Comparison of ENCODE assay signal across 5 cellular contexts in genomic region chr7:119065966-119066365, GRCh38.
"Had no signal": no experiment of that assay in that cellular context is flagged by ENCODE, and none has a peak within 500 bp of the region (broad histone marks: within the 10 kb centered on the region; RNA-seq: fewer than 3 reads in every experiment).

No MANE protein-coding gene starts in this region.

- H3K9me3 Mint-ChIP-seq: GM23338, H9 had no signal

- H3K27ac Mint-ChIP-seq: GM23338, IgD-negative memory B cell had no signal

- H3K4me3 Mint-ChIP-seq: GM23338, H9, IgD-negative memory B cell had no signal

- H3K27me3 Mint-ChIP-seq: IgD-negative memory B cell had no signal

- H3K36me3 Mint-ChIP-seq: IgD-negative memory B cell had no signal

- DNase-seq: H9, HCEC 1CT, KBM-7 had no signal
